26 cellular contexts compared by ENCODE assay signal in the genomic region with DNA sequence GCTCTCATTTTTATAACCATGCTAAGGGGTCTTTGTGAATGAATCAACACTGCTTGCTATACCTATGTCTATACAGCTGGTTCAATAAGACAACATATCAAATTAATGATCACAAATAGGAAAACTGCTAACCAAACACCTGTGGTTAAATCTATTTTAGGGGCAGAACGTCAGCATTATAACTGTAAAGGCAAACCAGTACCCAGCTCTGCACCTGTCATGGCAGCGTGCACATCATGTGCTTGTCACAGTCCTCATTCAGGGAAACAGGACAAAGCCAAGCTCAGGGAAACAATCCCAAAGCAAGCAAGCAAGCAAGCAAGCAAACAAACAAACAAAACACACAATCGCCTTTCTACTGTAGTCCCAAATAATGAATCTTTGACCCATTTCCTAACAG.
"Had no signal": no experiment of that assay in that cellular context is flagged by ENCODE, and none has a peak within 500 bp of the region (broad histone marks: within the 10 kb centered on the region; RNA-seq: fewer than 3 reads in every experiment).

No MANE protein-coding gene starts in this region.

- H3K27me3 ChIP-seq: ascending aorta, cardiac muscle cell had no signal

- H3K36me3 ChIP-seq: ascending aorta, cardiac muscle cell, MG63 had no signal

- DNase-seq: activated B cell treated with CpG ODN at 0.5 μM for 24 hours; activated CD4-positive, alpha-beta T cell treated with anti-CD3 and anti-CD28 coated beads for 4 hours; activated CD4-positive, CD25-positive, alpha-beta regulatory T cell treated with anti-CD3 and anti-CD28 coated beads, Interleukin-2, amount 50 U/mL, for 72 hours; activated CD8-positive, alpha-beta T cell treated with anti-CD3 and anti-CD28 coated beads for 36 hours; activated effector memory CD4-positive, alpha-beta T cell treated with anti-CD3 and anti-CD28 coated beads, Interleukin-2, amount 50 U/mL, for 16 hours; activated naive CD4-positive, alpha-beta T cell treated with Interleukin-2 at 50 U/mL for 16 hours; activated naive CD8-positive, alpha-beta T cell treated with anti-CD3 and anti-CD28 coated beads, Interleukin-2, amount 10 ng/mL, durations not matched to agents 7 days and 5 days; activated T-cell treated with anti-CD3 and anti-CD28 coated beads, Interleukin-2, amount 50 U/mL, for 1 hour; activated T-cell treated with anti-CD3 and anti-CD28 coated beads, Interleukin-2, amount 50 U/mL, for 72 hours; Karpas-422; MG63; MV-4-11; NCI-H1092; NCI-H1436 treated with DMSO at 0.1 percent for 48 hours; NCI-H1694 treated with DMSO at 0.1 percent for 48 hours; NCI-H2029 treated with DMSO at 0.1 percent for 48 hours; NCI-H2171; NCI-H510A; NCI-H526; NCI-H748 treated with DMSO at 0.1 percent for 48 hours; SIG-M5; T-cell; T-helper 17 cell had no signal

- H3K4me3 ChIP-seq: ascending aorta, cardiac muscle cell, MG63 had no signal

- H3K9me3 ChIP-seq: ascending aorta, MG63 had no signal

- H3K27ac ChIP-seq: ascending aorta, cardiac muscle cell, VCaP had no signal

- H3K4me1 ChIP-seq: ascending aorta had no signal
